In genomic region chr10:48213047-48213446, GRCh38 we compare ENCODE assay signal across 21 cellular contexts.
"Had no signal": no experiment of that assay in that cellular context is flagged by ENCODE, and none has a peak within 500 bp of the region (broad histone marks: within the 10 kb centered on the region; RNA-seq: fewer than 3 reads in every experiment).

No MANE protein-coding gene starts in this region.

- FAIRE-seq: HTR-8/SVneo, K562, RCC 7860 had no signal

- DNase-seq: Kasumi-1, MM.1S, NCI-H1048, NCI-H1105, NCI-H1417, NCI-H1436 treated with DMSO at 0.1 percent for 48 hours, NCI-H1694, NCI-H187 treated with DMSO at 0.1 percent for 48 hours, NCI-H2029 treated with DMSO at 0.1 percent for 48 hours, NCI-H2227 treated with DMSO at 0.1 percent for 48 hours, NCI-H524, NCI-H526 treated with DMSO at 0.1 percent for 48 hours, NCI-H774, Right ventricle myocardium superior, RPMI8226, SIG-M5, SK-N-SH, SW 1271 had no signal
